In the genomic region with DNA sequence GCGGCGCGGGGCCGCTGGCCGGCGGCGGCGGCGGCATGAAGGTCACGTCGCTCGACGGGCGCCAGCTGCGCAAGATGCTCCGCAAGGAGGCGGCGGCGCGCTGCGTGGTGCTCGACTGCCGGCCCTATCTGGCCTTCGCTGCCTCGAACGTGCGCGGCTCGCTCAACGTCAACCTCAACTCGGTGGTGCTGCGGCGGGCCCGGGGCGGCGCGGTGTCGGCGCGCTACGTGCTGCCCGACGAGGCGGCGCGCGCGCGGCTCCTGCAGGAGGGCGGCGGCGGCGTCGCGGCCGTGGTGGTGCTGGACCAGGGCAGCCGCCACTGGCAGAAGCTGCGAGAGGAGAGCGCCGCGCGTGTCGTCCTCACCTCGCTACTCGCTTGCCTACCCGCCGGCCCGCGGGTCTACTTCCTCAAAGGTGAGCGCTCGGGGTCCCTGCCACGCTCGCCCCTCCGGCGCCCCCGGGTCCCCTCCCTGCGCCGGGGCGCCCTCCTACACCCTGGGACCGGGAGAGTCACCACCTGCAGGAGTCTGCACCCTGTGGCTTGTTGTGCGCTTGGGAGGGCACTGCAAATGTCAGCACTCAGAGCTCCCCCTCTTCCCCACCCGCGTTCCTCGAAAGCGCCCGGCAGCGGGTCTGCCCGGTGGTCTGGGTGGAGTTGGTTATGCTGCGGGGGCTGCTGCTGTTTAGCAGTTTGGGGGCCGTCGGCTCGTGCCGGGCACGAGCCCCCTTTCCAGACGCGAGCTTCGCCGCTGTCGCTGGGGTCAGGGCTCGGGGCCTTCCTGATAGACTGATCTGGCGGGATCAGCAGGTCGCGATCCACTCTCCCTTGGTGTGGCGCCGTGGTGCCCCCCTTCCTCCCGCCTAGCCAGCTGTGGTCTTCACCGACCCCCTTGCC, we compare ENCODE assay signal across 8 cellular contexts. TPM values are rescaled to one million over a fixed set of nuclear protein-coding genes. Genes with fewer than 3 reads are reported as not detected.
DNase-seq lines count a peak whose midpoint lies in the region; ATAC-seq lines count a peak whose summit lies in the region.

No MANE protein-coding gene starts in this region.

- H3K79me2 ChIP-seq in Karpas-422 (ENCODE audit: low read length) (0 out of 2 replicates have a peak, but pooled peaks cover 3% of the 10 kb centered on the region), mesendoderm (ENCODE audit: control insufficient read depth, insufficient read depth, low read length) (peaks cover 62% of the 10 kb centered on the region)

- peak overlapping the region; percentile 77 for H3K4ac ChIP-seq in mesendoderm (ENCODE audit: low read depth, low read length)

- peak; percentile 67 for DNase-seq in EH (ENCODE audit: low read depth)
- peak; percentile 77 for DNase-seq in Karpas-422
- DNase-seq in activated CD4-positive, alpha-beta T cell treated with anti-CD3 and anti-CD28 coated beads for 4 hours = peak; percentile 51 to 60
- DNase-seq in mesendoderm = peak; percentile 67
- DNase-seq in stimulated activated naive CD4-positive, alpha-beta T cell treated with Interleukin-2 at 50 U/mL for 16 hours (lab: John Stamatoyannopoulos, UW) = peak; percentile 65
- no peak for DNase-seq in cerebellum (ENCODE audit: low spot score)

- H3K27me3 ChIP-seq in Karpas-422 (ENCODE audit: low read length) (no peaks in the 10 kb centered on the region; the same call in 1 of the 2 replicates), duodenal mucosa (ENCODE audit: control insufficient read depth in 1 of 2, insufficient read depth in 2 of 2, low read length in 2 of 2) (peaks cover 5 to 39% of the 10 kb centered on the region in 2 donors), mesendoderm (ENCODE audit: insufficient read depth, low read length, poor library complexity) (no peaks in the 10 kb centered on the region)

- WGBS in mesendoderm (ENCODE audit: extremely low coverage, insufficient coverage, low lambda C conversion rate) = no CpG with 5 or more reads among the region's 107 CpGs

- H3K9me2 ChIP-seq in Karpas-422 (replicated peaks; ENCODE audit: insufficient read depth, low read length) = no peaks in the 10 kb centered on the region

- H3K56ac ChIP-seq in mesendoderm (ENCODE audit: low read length) = peak overlapping the region; percentile 93

- peak overlapping the region; percentile 85 for H3K4me3 ChIP-seq in Karpas-422 (ENCODE audit: low read length)
- peak overlapping the region; percentile 59 to 78 for H3K4me3 ChIP-seq in duodenal mucosa (ENCODE audit: low read depth in 1 of 2, low read length in 2 of 2)
- H3K4me3 ChIP-seq in mesendoderm (ENCODE audit: low read length) = peak overlapping the region; percentile 64

- peaks cover 53% of the 10 kb centered on the region for H4K20me1 ChIP-seq in Karpas-422 (ENCODE audit: insufficient read depth, low read depth, low read length)

- no peak overlapping the region for H3K27ac ChIP-seq in Karpas-422 (ENCODE audit: low read length)
- peak overlapping the region; percentile 83 for H3K27ac ChIP-seq in duodenal mucosa (ENCODE audit: low read depth, low read length)
- peak overlapping the region; percentile 88 for H3K27ac ChIP-seq in mesendoderm (ENCODE audit: low read depth, low read length)

- no peak overlapping the region for H2AK5ac ChIP-seq in mesendoderm (ENCODE audit: low read length)

- H3K4me1 ChIP-seq in Karpas-422 (ENCODE audit: low read length) (peaks cover 47% of the 10 kb centered on the region), duodenal mucosa (ENCODE audit: control insufficient read depth in 1 of 2, insufficient read depth in 2 of 2, low read length in 2 of 2) (peaks cover 36 to 52% of the 10 kb centered on the region in 2 donors), mesendoderm (ENCODE audit: control insufficient read depth, low read depth, low read length) (peaks cover 19% of the 10 kb centered on the region)

- H4K8ac ChIP-seq in mesendoderm (ENCODE audit: low read depth, low read length) = no peak overlapping the region

- peak overlapping the region; percentile 20 for H2BK15ac ChIP-seq in mesendoderm (replicated peaks; ENCODE audit: low read depth)

- H3K9me3 ChIP-seq in Karpas-422 (ENCODE audit: low read length) = no peaks in the 10 kb centered on the region
- H3K9me3 ChIP-seq in duodenal mucosa (ENCODE audit: control insufficient read depth in 1 of 2, low read length in 2 of 2) = no peaks in the 10 kb centered on the region

- H2AFZ ChIP-seq in Karpas-422 (ENCODE audit: low read length) = no peak overlapping the region

- H2BK120ac ChIP-seq in mesendoderm (ENCODE audit: low read depth, low read length) = peak overlapping the region; percentile 14

- peak overlapping the region; percentile 97 for H3K18ac ChIP-seq in mesendoderm (ENCODE audit: low read length)

- H3K36me3 ChIP-seq in Karpas-422 (ENCODE audit: insufficient read depth, low read length) = 0 out of 2 replicates have a peak, but pooled peaks cover under 1% of the 10 kb centered on the region
- no peaks in the 10 kb centered on the region for H3K36me3 ChIP-seq in duodenal mucosa (ENCODE audit: control insufficient read depth in 1 of 2, insufficient read depth in 2 of 2, low read length in 2 of 2)
- H3K36me3 ChIP-seq in mesendoderm (ENCODE audit: control insufficient read depth, insufficient read depth, low read length) = peaks cover 3% of the 10 kb centered on the region

- H3K4me2 ChIP-seq in Karpas-422 (ENCODE audit: low read depth, low read length, poor library complexity, severe bottlenecking) = peak overlapping the region; percentile 94
- peak overlapping the region; percentile 47 for H3K4me2 ChIP-seq in mesendoderm (ENCODE audit: low read length)

- peaks cover 10% of the 10 kb centered on the region for H3K79me1 ChIP-seq in mesendoderm (ENCODE audit: low read length)

- peak overlapping the region; percentile 65 for H3K9ac ChIP-seq in Karpas-422 (ENCODE audit: low read length)
- peak overlapping the region; percentile 44 to 76 for H3K9ac ChIP-seq in duodenal mucosa (ENCODE audit: low read depth in 1 of 2, low read length in 2 of 2)
- H3K9ac ChIP-seq in mesendoderm (ENCODE audit: low read length) = peak overlapping the region; percentile 93

- H2BK5ac ChIP-seq in mesendoderm (ENCODE audit: low read length) = peak overlapping the region; percentile 77

- peak overlapping the region; percentile 97 for H3K23ac ChIP-seq in mesendoderm (ENCODE audit: low read length)

- H4K5ac ChIP-seq in mesendoderm (ENCODE audit: low read length) = no peak overlapping the region

- ATAC-seq in GM21619 (IDR thresholded peaks at IDR 0.05; ENCODE audit: unreplicated experiment) = peak; percentile 12

RNA-seq across cellular contexts. Expression of a gene that starts 0.6 kb away (rescaled TPM):
- total RNA-seq in Karpas-422 (2014; rRNA removed; shearing (Covaris generic); ENCODE audit: low replicate concordance) = 23.6 and 26.6 TPM in 2 replicates
- 52.5 TPM for polyA plus RNA-seq in mesendoderm (2013, experiment 1 of 2)
- 50.7 TPM for polyA plus RNA-seq in mesendoderm (2013, experiment 2 of 2)
- total RNA-seq in cerebellum = 7.4 TPM
